ENCODE assay signal across 10 cellular contexts in the genomic region with DNA sequence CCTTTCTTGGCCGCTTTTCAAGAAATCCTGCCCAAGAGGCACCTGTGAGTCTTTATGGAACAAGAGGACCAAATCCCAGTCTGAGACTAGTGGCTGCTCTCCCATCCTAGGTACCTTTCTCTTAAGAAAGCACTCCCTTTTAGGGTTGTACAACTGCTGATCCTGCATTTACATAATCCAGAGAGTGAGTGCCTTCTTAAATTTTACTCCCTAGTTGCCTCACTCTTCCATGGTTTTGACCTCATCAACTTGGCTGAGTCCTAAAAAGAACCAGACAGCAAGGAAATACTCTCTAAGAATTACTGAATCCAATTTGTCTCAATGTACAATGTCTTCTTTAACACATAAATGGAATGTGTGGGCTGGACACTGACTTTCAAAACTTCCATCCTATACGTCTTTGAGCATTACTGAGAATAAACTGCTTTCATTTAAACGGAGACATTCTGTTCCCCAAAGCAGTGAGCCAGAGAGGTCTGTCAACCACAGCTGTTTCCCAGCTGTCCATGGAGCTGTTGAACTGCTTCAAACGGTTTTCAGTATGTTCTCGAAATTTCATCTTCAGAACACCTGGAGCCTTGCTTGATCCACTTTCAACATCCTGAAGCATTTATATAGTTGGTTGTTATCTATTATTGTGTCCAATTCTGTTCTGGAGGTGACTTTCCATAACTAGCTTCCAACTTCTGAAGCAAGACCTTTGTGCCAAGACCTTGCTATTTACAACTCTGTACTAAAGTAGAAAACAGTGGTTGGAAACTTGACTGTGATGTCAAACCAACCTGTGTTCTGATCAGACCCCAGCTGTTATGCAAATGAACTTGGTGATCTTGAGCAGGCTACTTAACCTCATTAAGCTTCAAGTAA.
DNase-seq lines count a peak whose midpoint lies in the region; ATAC-seq, FAIRE-seq and TF ChIP-seq lines count a peak whose summit lies in the region.
"Had no signal": no experiment of that assay in that cellular context is flagged by ENCODE, and none has a peak within 500 bp of the region (broad histone marks: within the 10 kb centered on the region; RNA-seq: fewer than 3 reads in every experiment).

No MANE protein-coding gene starts in this region.

- no peaks in the 10 kb centered on the region for H3K36me3 Mint-ChIP-seq in endothelial cell (ENCODE audit: low read depth, unreplicated experiment)
- H3K36me3 Mint-ChIP-seq in type B pancreatic cell: no peaks in the 10 kb centered on the region

- no peak overlapping the region for H3K4me3 Mint-ChIP-seq in endothelial cell (ENCODE audit: unreplicated experiment)
- H3K4me3 Mint-ChIP-seq in type B pancreatic cell: no peak overlapping the region

- DNase-seq in GM12892 (ENCODE audit: insufficient read length): no peak
- peak; percentile 44 for DNase-seq in choroid plexus epithelial cell (ENCODE audit: low read depth)
- DNase-seq in effector CD4-positive, alpha-beta T cell: no peak
- no peak for DNase-seq in NCI-H1105 treated with DMSO at 0.1 percent for 48 hours (lab: John Stamatoyannopoulos, UW)
- no peak for DNase-seq in endothelial cell (ENCODE audit: low spot score)
- DNase-seq in type B pancreatic cell (ENCODE audit: extremely low spot score, unreplicated experiment): no peak
- DNase-seq: effector memory CD4-positive, alpha-beta T cell; stimulated activated CD4-positive, alpha-beta T cell treated with anti-CD3 and anti-CD28 coated beads, Interleukin-2, amount 100 ng/mL, for 24 hours had no signal

- H3K27ac Mint-ChIP-seq in endothelial cell (ENCODE audit: unreplicated experiment): no peak overlapping the region
- no peak overlapping the region for H3K27ac Mint-ChIP-seq in type B pancreatic cell

- H3K4me1 Mint-ChIP-seq in endothelial cell (ENCODE audit: unreplicated experiment) (no peaks in the 10 kb centered on the region), type B pancreatic cell (ENCODE audit: unreplicated experiment) (peaks cover 8% of the 10 kb centered on the region)

- TF ChIP-seq POLR2A in GM12892 (IDR thresholded peaks at IDR 0.05; ENCODE audit: low read depth, low read length): no peak

- H3K27me3 Mint-ChIP-seq in endothelial cell (ENCODE audit: unreplicated experiment) (peaks cover 2% of the 10 kb centered on the region), type B pancreatic cell (peaks cover 7% of the 10 kb centered on the region)

- ATAC-seq in GM19467 (IDR thresholded peaks at IDR 0.05; ENCODE audit: unreplicated experiment) (peak; percentile 91), HG03095 (IDR thresholded peaks at IDR 0.05; ENCODE audit: unreplicated experiment) (peak; percentile 93)

- no peak overlapping the region for H3K4me3 ChIP-seq in choroid plexus epithelial cell (ENCODE audit: low read depth, low read length)

- TF ChIP-seq CTCF in choroid plexus epithelial cell (conservative IDR thresholded peaks at IDR 0.05; ENCODE audit: low read depth, low read length) (no peak), endothelial cell (IDR thresholded peaks at IDR 0.05; ENCODE audit: unreplicated experiment) (no peak), type B pancreatic cell (conservative IDR thresholded peaks at IDR 0.05) (no peak)

- no peaks in the 10 kb centered on the region for H3K9me3 Mint-ChIP-seq in endothelial cell (ENCODE audit: unreplicated experiment)
- peaks cover 5% of the 10 kb centered on the region for H3K9me3 Mint-ChIP-seq in type B pancreatic cell

- peak; percentile 95 for FAIRE-seq in GM12892 (lab: Jason Lieb, UNC)
